28 cellular contexts compared by ENCODE assay signal in the genomic region with DNA sequence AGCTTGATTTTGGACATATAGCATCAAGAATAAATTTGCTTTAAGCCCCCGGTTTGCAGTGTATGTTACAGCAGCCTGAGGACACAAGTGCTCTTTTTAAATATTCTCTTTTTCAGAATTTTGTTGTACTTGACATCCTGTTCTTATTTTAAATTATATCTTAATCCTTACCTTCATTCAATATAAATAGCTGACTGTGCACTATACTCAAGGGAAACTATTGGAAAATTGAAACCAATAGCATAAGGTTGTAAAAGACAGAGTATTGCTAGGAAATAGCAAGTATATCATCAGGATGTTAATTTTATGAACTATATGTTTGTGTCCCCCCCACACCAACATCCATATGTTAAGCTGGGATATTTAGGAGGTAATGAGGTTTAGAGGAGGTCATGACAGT.
"Had no signal": no experiment of that assay in that cellular context is flagged by ENCODE, and none has a peak within 500 bp of the region (broad histone marks: within the 10 kb centered on the region; RNA-seq: fewer than 3 reads in every experiment).

No MANE protein-coding gene starts in this region.

- H3K27me3 ChIP-seq: colonic mucosa, esophagus squamous epithelium, gastrocnemius medialis, heart right ventricle, left lung had no signal

- DNase-seq: colonic mucosa; cortex of kidney; effector CD8-positive, alpha-beta T cell; effector memory CD8-positive, alpha-beta T cell; endodermal cell; erythroblast; esophagus squamous epithelium; foreskin fibroblast; foreskin melanocyte; gastrocnemius medialis; glutamatergic neuron; head of caudate nucleus; heart right ventricle; hippocampal formation; left cardiac atrium; left lung; left ventricle myocardium superior; lower lobe of right lung; mesenchymal stem cell; mucosa of descending colon; naive B cell had no signal

- H3K4me1 ChIP-seq: colonic mucosa, esophagus squamous epithelium, gastrocnemius medialis, heart right ventricle, left lung, lower lobe of right lung had no signal

- H3K27ac Mint-ChIP-seq: dendritic cell treated with granulocyte-macrophage colony-stimulating factor and Interleukin-4, amounts not matched to agents 40 ng/mL and 50 ng/mL, for 4 days; effector memory CD8-positive, alpha-beta T cell; endodermal cell; mesothelial cell of epicardium; naive B cell had no signal

- ATAC-seq: effector memory CD8-positive, alpha-beta T cell; esophagus mucosa; gastrocnemius medialis; heart right ventricle; left cardiac atrium; left lung; left ventricle myocardium superior; lower lobe of right lung; mucosa of descending colon had no signal

- H3K4me1 Mint-ChIP-seq: endodermal cell, mesothelial cell of epicardium, naive B cell had no signal

- H3K9me3 ChIP-seq: gastrocnemius medialis had no signal

- H3K36me3 Mint-ChIP-seq: naive B cell had no signal

- H3K27me3 Mint-ChIP-seq: dendritic cell treated with granulocyte-macrophage colony-stimulating factor and Interleukin-4, amounts not matched to agents 40 ng/mL and 50 ng/mL, for 4 days; effector memory CD8-positive, alpha-beta T cell; naive B cell had no signal

- H3K4me3 ChIP-seq: colonic mucosa, esophagus squamous epithelium, gastrocnemius medialis, heart right ventricle, left lung, lower lobe of right lung, mucosa of descending colon had no signal

- H3K27ac ChIP-seq: colonic mucosa, epithelial cell of prostate, esophagus squamous epithelium, gastrocnemius medialis, heart right ventricle, left lung, lower lobe of right lung had no signal

- H3K36me3 ChIP-seq: colonic mucosa, esophagus squamous epithelium, gastrocnemius medialis, heart right ventricle, left lung, lower lobe of right lung had no signal

- H3K4me3 Mint-ChIP-seq: dendritic cell treated with granulocyte-macrophage colony-stimulating factor and Interleukin-4, amounts not matched to agents 40 ng/mL and 50 ng/mL, for 4 days; effector memory CD8-positive, alpha-beta T cell; endodermal cell; mesothelial cell of epicardium; naive B cell had no signal

- FAIRE-seq: endometrium, islet of Langerhans, keratinocyte had no signal
